1 cellular context compared by ENCODE assay signal in genomic region chr9:136584401-136585328, GRCh38.
A peak's percentile ranks its signal among the peaks of the same experiment; 100 is the strongest.
TF ChIP-seq lines count a peak whose summit lies in the region.

No MANE protein-coding gene starts in this region.

TF ChIP-seq in HEK293, 187 proteins besides CTCF, POLR2A, EP300 and RAD21 (continued from another document):
- no peak for TF ChIP-seq PRDM4 (tag by site-specific recombination; IDR thresholded peaks at IDR 0.05)
- TF ChIP-seq EGR2 (tag by site-specific recombination; IDR thresholded peaks at IDR 0.05; ENCODE audit: low read depth): 0 out of 2 replicates have a peak, but pooled peaks have one; percentile 36
- peak; percentile 85; the same call in 1 of the 2 replicates for TF ChIP-seq ZNF768 (tag by site-specific recombination; IDR thresholded peaks at IDR 0.05)
- no peak for TF ChIP-seq ZNF157 (tag by site-specific recombination; IDR thresholded peaks at IDR 0.05)
